Comparison of ENCODE assay signal across 20 cellular contexts in genomic region chr2:18325118-18325517, GRCh38.
DNase-seq lines count a peak whose midpoint lies in the region; ATAC-seq and TF ChIP-seq lines count a peak whose summit lies in the region.
"Had no signal": no experiment of that assay in that cellular context is flagged by ENCODE, and none has a peak within 500 bp of the region (broad histone marks: within the 10 kb centered on the region; RNA-seq: fewer than 3 reads in every experiment).

No MANE protein-coding gene starts in this region.

- H2AFZ ChIP-seq in SK-N-SH (ENCODE audit: low read depth) = 0 out of 2 replicates have a peak overlapping the region, but pooled peaks have one; percentile 1
- H2AFZ ChIP-seq: GM23248 had no signal

- H3K9ac ChIP-seq in SK-N-SH = no peak overlapping the region
- H3K9ac ChIP-seq: GM23248 had no signal

- H3F3A ChIP-seq in SK-N-SH (replicated peaks; ENCODE audit: insufficient read depth) = no peaks in the 10 kb centered on the region

- no peak for ATAC-seq in SK-N-SH treated with all-trans-retinoic acid at 6 μM for 48 hours
- peak; percentile 53 for ATAC-seq in left lung
- no peak for ATAC-seq in GM19395 (IDR thresholded peaks at IDR 0.05; ENCODE audit: unreplicated experiment)
- no peak for ATAC-seq in Right ventricle myocardium inferior
- ATAC-seq: GM12878 had no signal

- H4K20me1 ChIP-seq in SK-N-SH (ENCODE audit: insufficient read depth) = no peaks in the 10 kb centered on the region

- CTCF ChIA-PET in SK-N-SH (lab: Yijun Ruan, JAX) = no interaction called here

- no peaks in the 10 kb centered on the region for H3K79me2 ChIP-seq in SK-N-SH (ENCODE audit: insufficient read depth)

- TF ChIP-seq EP300 in SK-N-SH (IDR thresholded peaks at IDR 0.05; ENCODE audit: borderline replicate concordance in 1 of 2, low read depth in 1 of 2, low read length in 1 of 2) = no peak

- 12% methylated on average over 5 of the region's 5 CpGs for WGBS in SK-N-SH (ENCODE audit: low lambda C conversion rate)

- H3K27me3 ChIP-seq in SK-N-SH (ENCODE audit: insufficient read depth) = peaks cover 13% of the 10 kb centered on the region; the same call in 1 of the 2 replicates
- H3K27me3 ChIP-seq in left lung = no peaks in the 10 kb centered on the region

- no peak overlapping the region for H3K27ac ChIP-seq in SK-N-SH (ENCODE audit: low read depth in 2 of 2, low read length in 1 of 2)
- H3K27ac ChIP-seq in left lung = no peak overlapping the region
- H3K27ac ChIP-seq: GM23248 had no signal

- no peak overlapping the region for H3K4me2 ChIP-seq in SK-N-SH

- intact Hi-C loops in left lung (cut with DNase I) (no loop called here), Right ventricle myocardium inferior (cut with DNase I) (no loop called here)

- H3K9me3 ChIP-seq in SK-N-SH (no peaks in the 10 kb centered on the region), left lung (no peaks in the 10 kb centered on the region)

- H3K4me1 ChIP-seq in SK-N-SH (ENCODE audit: control insufficient read depth in 1 of 2, insufficient read depth in 2 of 2, low read depth in 1 of 2, low read length in 1 of 2) (no peaks in the 10 kb centered on the region), left lung (no peaks in the 10 kb centered on the region)

- DNase-seq in NCI-H1105 treated with DMSO at 0.1 percent for 48 hours (lab: John Stamatoyannopoulos, UW) (peak; percentile 49), NCI-H1105 (lab: John Stamatoyannopoulos, UW) (no peak), SK-N-SH (no peak), NCI-H510A (lab: John Stamatoyannopoulos, UW) (peak; percentile 12), left lung (no peak), Right ventricle myocardium inferior (ENCODE audit: missing footprints) (no peak)
- DNase-seq: 8988T; C1 segment of cervical spinal cord; Calu3; CD4-positive, alpha-beta memory T cell; COR-L47; DMS79; EL; GDM1; GM23248; H7; HCEC 1CT had no signal

- H3K4me3 ChIP-seq in SK-N-SH (ENCODE audit: low read depth in 2 of 2, low read length in 1 of 2) (no peak overlapping the region), left lung (no peak overlapping the region)
- H3K4me3 ChIP-seq: GM12878, GM23248 had no signal

- POLR2A ChIA-PET in SK-N-SH (lab: Yijun Ruan, JAX) = no interaction called here

- no peak for TF ChIP-seq CTCF in SK-N-SH (IDR thresholded peaks at IDR 0.05)
- no peak for TF ChIP-seq CTCF in left lung (IDR thresholded peaks at IDR 0.05)

- H3K36me3 ChIP-seq in SK-N-SH (replicated peaks in 1 of 2; ENCODE audit: control insufficient read depth in 1 of 2, insufficient read depth in 2 of 2, low read length in 1 of 2) (no peaks in the 10 kb centered on the region), left lung (no peaks in the 10 kb centered on the region)

- no peaks in the 10 kb centered on the region for H3K9me2 ChIP-seq in SK-N-SH

- TF ChIP-seq RAD21 in SK-N-SH (IDR thresholded peaks at IDR 0.05; ENCODE audit: low read length) = no peak

TF ChIP-seq in SK-N-SH, 30 proteins besides CTCF, POLR2A, EP300 and RAD21 (continues in another document):
- TF ChIP-seq IRF3 (IDR thresholded peaks at IDR 0.05; ENCODE audit: low read depth, low read length) = no peak
- no peak for TF ChIP-seq TAF1 (IDR thresholded peaks at IDR 0.05; ENCODE audit: borderline replicate concordance, low read depth, low read length)
- no peak for TF ChIP-seq REST (IDR thresholded peaks at IDR 0.05; ENCODE audit: low read depth, low read length)
- no peak for TF ChIP-seq MEF2A (IDR thresholded peaks at IDR 0.05; ENCODE audit: borderline replicate concordance, low read depth)
- TF ChIP-seq TEAD4 (IDR thresholded peaks at IDR 0.05; ENCODE audit: borderline replicate concordance, insufficient read depth) = no peak
- TF ChIP-seq MXI1 (IDR thresholded peaks at IDR 0.05; ENCODE audit: low read depth, low read length) = no peak
- TF ChIP-seq POLR2AphosphoS5 (IDR thresholded peaks at IDR 0.05; ENCODE audit: low read depth, low read length) = no peak

TF ChIP-seq in SK-N-SH treated with all-trans-retinoic acid at 6 μM for 48 hours, 23 proteins besides CTCF, POLR2A, EP300 and RAD21:
- TF ChIP-seq ZFP30 (CRISPR knock-in tag; IDR thresholded peaks at IDR 0.05) (no peak), CSDC2 (CRISPR knock-in tag; IDR thresholded peaks at IDR 0.05) (no peak)

Comparison
In these comparisons a context has a peak if more than half of its experiments do, and no peak if none do; other contexts are left out.
1. DNase-seq: peak in NCI-H1105 treated with DMSO at 0.1 percent for 48 hours (single experiment) and NCI-H510A (single experiment); none in NCI-H1105 (single experiment), SK-N-SH (single experiment), left lung (0 of 2) and Right ventricle myocardium inferior (single experiment).